ENCODE assay signal across 22 cellular contexts in the genomic region with DNA sequence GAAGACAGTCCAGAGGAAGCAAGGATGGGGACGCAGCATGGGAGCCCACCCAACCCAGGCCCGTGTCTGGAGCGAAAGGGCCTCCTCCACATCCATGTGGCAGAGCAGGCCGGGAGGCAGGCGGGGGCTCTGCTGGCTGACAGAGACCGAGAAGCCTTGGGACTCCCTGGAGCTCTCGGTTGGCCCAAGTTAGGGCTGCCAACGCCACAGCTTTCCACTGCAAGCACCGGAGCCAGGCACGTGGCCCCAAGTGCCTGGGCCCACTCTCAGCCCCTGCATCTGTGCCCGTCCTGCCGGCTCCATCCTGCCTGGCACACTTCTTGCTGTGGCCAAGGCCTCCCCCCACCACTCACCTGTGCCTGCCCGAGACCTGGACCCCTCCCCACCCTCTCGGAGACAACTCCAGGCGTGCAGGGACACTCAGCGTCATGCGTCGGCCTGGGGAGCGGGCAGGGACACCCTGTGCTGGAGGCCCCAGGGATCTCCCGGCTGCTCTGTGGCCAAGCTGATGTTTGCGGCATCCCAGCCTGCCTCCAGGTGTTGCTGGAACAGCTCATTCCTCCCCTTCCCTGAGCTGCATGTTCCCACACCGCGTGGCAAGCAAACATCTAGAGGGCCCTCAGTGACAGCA. TPM values are rescaled to one million over a fixed set of nuclear protein-coding genes. Genes with fewer than 3 reads are reported as not detected.
"Had no signal": no experiment of that assay in that cellular context is flagged by ENCODE, and none has a peak within 500 bp of the region (broad histone marks: within the 10 kb centered on the region; RNA-seq: fewer than 3 reads in every experiment).

No MANE protein-coding gene starts in this region.

- H3K4me1 ChIP-seq: breast epithelium, esophagus squamous epithelium, gastrocnemius medialis, tibial artery had no signal

- H3K36me3 ChIP-seq: breast epithelium, esophagus squamous epithelium, gastrocnemius medialis, tibial artery, WERI-Rb-1 had no signal

- H3K9me3 ChIP-seq: breast epithelium, esophagus squamous epithelium, gastrocnemius medialis, tibial artery had no signal

- ATAC-seq: activated T-cell treated with anti-CD3 and anti-CD28 coated beads, Interleukin-2, amount 50 U/mL, for 4 hours; gastrocnemius medialis; stimulated activated effector memory CD8-positive, alpha-beta T cell treated with anti-CD3 and anti-CD28 coated beads, Interleukin-12 subunit alpha, Interleukin-12 subunit beta, amount 100 ng/mL, for 72 hours had no signal

- DNase-seq: activated CD4-positive, alpha-beta T cell treated with anti-CD3 and anti-CD28 coated beads, Interleukin-2, amount 50 U/mL, for 4 hours; activated CD8-positive, alpha-beta memory T cell treated with anti-CD3 and anti-CD28 coated beads for 24 hours; activated CD8-positive, alpha-beta memory T cell treated with anti-CD3 and anti-CD28 coated beads, Interleukin-2, amount 50 U/mL, for 4 hours; activated naive CD4-positive, alpha-beta T cell; activated naive CD8-positive, alpha-beta T cell treated with anti-CD3 and anti-CD28 coated beads for 36 hours; activated T-cell treated with anti-CD3 and anti-CD28 coated beads, Interleukin-2, amount 50 U/mL, for 4 hours; esophagus squamous epithelium; gastrocnemius medialis; hippocampal formation; naive B cell; occipital lobe; stimulated activated CD4-positive, alpha-beta T cell treated with anti-CD3 and anti-CD28 coated beads, Interleukin-2, amount 100 ng/mL, for 24 hours; stimulated activated naive CD8-positive, alpha-beta T cell treated with anti-CD3 and anti-CD28 coated beads, Interleukin-15, amount 100 ng/mL, for 72 hours; tibial artery; WERI-Rb-1 had no signal

- H3K4me3 ChIP-seq: breast epithelium, coronary artery, esophagus squamous epithelium, gastrocnemius medialis, lung, skin epidermis, tibial artery had no signal

- H3K27ac ChIP-seq: breast epithelium, coronary artery, esophagus squamous epithelium, gastrocnemius medialis, skin epidermis, tibial artery, WERI-Rb-1 had no signal

RNA-seq across cellular contexts. Expression of a gene that starts 31.5 kb away (rescaled TPM):
- total RNA-seq: activated naive CD8-positive, alpha-beta T cell treated with anti-CD3 and anti-CD28 coated beads for 36 hours; activated T-cell treated with anti-CD3 and anti-CD28 coated beads, Interleukin-2, amount 50 U/mL, for 4 hours; activated T-helper 2 cell treated with anti-CD3 and anti-CD28 coated beads, Interferon-gamma antibody, Interleukin-2, Interleukin-4, amounts not matched to agents 10 μg/mL and 5 μg/mL and 100 μg/mL, durations not matched to agents 14 hours and 24 hours and 36 hours; gastrocnemius medialis; mesenteric fat pad; occipital lobe had no signal
